In the genomic region with DNA sequence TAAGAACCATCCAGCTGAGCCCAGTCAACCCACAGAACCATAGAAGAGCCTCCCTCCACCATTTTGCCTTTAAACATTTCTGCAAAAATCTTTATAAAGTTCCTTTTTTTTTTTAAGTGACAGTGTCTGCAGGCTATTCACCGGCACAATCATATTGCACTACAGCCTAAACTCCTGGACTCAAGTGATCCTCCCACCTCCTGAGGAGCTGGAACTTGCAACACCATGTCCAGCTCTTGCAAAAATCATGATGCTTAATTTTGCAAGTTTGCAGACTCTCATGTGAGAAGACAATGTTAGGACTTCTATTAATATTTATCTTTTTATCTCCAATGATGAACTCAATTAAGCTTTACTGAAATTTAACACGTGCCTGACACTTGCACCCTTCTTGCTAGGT, we compare ENCODE assay signal across 23 cellular contexts.
A peak's percentile ranks its signal among the peaks of the same experiment; 100 is the strongest.
DNase-seq lines count a peak whose midpoint lies in the region; ATAC-seq and TF ChIP-seq lines count a peak whose summit lies in the region.
"Had no signal": no experiment of that assay in that cellular context is flagged by ENCODE, and none has a peak within 500 bp of the region (broad histone marks: within the 10 kb centered on the region; RNA-seq: fewer than 3 reads in every experiment).

No MANE protein-coding gene starts in this region.

- CTCF ChIA-PET in PC-3 (lab: Charles Lee), result no interaction called here
- CTCF ChIA-PET in A673 (lab: Charles Lee), result no interaction called here

- no peaks in the 10 kb centered on the region for H3K27me3 Mint-ChIP-seq in activated naive CD8-positive, alpha-beta T cell treated with anti-CD3 and anti-CD28 coated beads, Interleukin-2, amount 50 U/mL, for 24 hours
- no peaks in the 10 kb centered on the region for H3K27me3 Mint-ChIP-seq in activated naive CD8-positive, alpha-beta T cell treated with anti-CD3 and anti-CD28 coated beads for 36 hours
- H3K27me3 Mint-ChIP-seq: B cell; CD8-positive, alpha-beta memory T cell had no signal

- no peaks in the 10 kb centered on the region for H4K20me1 ChIP-seq in PC-3 (ENCODE audit: low read length)

- H3K9ac ChIP-seq in PC-3 (ENCODE audit: low read length), result no peak overlapping the region
- H3K9ac ChIP-seq: SK-N-SH had no signal

- no peak overlapping the region for H3K27ac ChIP-seq in HL-60 (replicated peaks)
- H3K27ac ChIP-seq in PC-3 (ENCODE audit: low read length), result peak overlapping the region; percentile 83
- H3K27ac ChIP-seq in aorta (ENCODE audit: low read depth in 1 of 2, low read length in 2 of 2), result no peak overlapping the region
- no peak overlapping the region for H3K27ac ChIP-seq in A673 (ENCODE audit: low read depth, low read length, poor library complexity, severe bottlenecking)
- H3K27ac ChIP-seq: A549, C4-2B, Peyer's patch had no signal

- POLR2A ChIA-PET in PC-3 (lab: Charles Lee; ENCODE audit: unreplicated experiment), result no interaction called here
- POLR2A ChIA-PET in A673 (lab: Charles Lee; ENCODE audit: low non-redundant PET), result interaction anchor here (0.6 kb wide), 1 partner anchor 9 kb away, joined by 4 read pairs; no protein-coding TSS in a partner anchor

- BruUV-seq in PC-3 (replicated peaks; lab: Mats Ljungman, UMichigan) (no TSS peak), A673 (replicated peaks; lab: Mats Ljungman, UMichigan) (no TSS peak)

- H3K4me2 ChIP-seq in PC-3 (ENCODE audit: low read length), result peak overlapping the region; percentile 70
- H3K4me2 ChIP-seq: A549, SK-N-SH had no signal

- peaks cover 60% of the 10 kb centered on the region for H3K4me1 Mint-ChIP-seq in activated naive CD8-positive, alpha-beta T cell treated with anti-CD3 and anti-CD28 coated beads, Interleukin-2, amount 50 U/mL, for 24 hours
- peaks cover 19% of the 10 kb centered on the region for H3K4me1 Mint-ChIP-seq in activated naive CD8-positive, alpha-beta T cell treated with anti-CD3 and anti-CD28 coated beads for 36 hours

- H3K27ac Mint-ChIP-seq in activated naive CD8-positive, alpha-beta T cell treated with anti-CD3 and anti-CD28 coated beads, Interleukin-2, amount 50 U/mL, for 24 hours, result peak overlapping the region; percentile 39
- no peak overlapping the region for H3K27ac Mint-ChIP-seq in activated naive CD8-positive, alpha-beta T cell treated with anti-CD3 and anti-CD28 coated beads for 36 hours
- H3K27ac Mint-ChIP-seq: B cell; T-helper 1 cell treated with Interleukin-12 subunit alpha and Interleukin-12 subunit beta and Interleukin-4 antibody, amounts not matched to agents 30 μg/mL and 1 μg/mL, for 36 hours had no signal

- no peaks in the 10 kb centered on the region for H3K79me2 ChIP-seq in PC-3 (ENCODE audit: low read length)

- no peak overlapping the region for H3K4me3 ChIP-seq in HL-60 (replicated peaks; ENCODE audit: insufficient read depth, low read length)
- H3K4me3 ChIP-seq in PC-3 (ENCODE audit: low read length), result no peak overlapping the region
- H3K4me3 ChIP-seq in fibroblast of villous mesenchyme (ENCODE audit: low read depth, low read length), result no peak overlapping the region
- H3K4me3 ChIP-seq in aorta (ENCODE audit: low read length in 2 of 2), result no peak overlapping the region
- H3K4me3 ChIP-seq in A673 (ENCODE audit: low read depth, low read length, poor library complexity, severe bottlenecking), result no peak overlapping the region
- H3K4me3 ChIP-seq: A549, Peyer's patch had no signal

- no peak for TF ChIP-seq CTCF in HL-60 (IDR thresholded peaks at IDR 0.05; ENCODE audit: insufficient read depth, low read length)
- no peak for TF ChIP-seq CTCF in PC-3 (conservative IDR thresholded peaks at IDR 0.05; ENCODE audit: low read depth, low read length)
- no peak for TF ChIP-seq CTCF in fibroblast of villous mesenchyme (IDR thresholded peaks at IDR 0.05; ENCODE audit: insufficient read depth, low read depth, low read length)
- TF ChIP-seq CTCF in A673 (conservative IDR thresholded peaks at IDR 0.05; ENCODE audit: low read depth, low read length), result no peak

- peaks cover 36% of the 10 kb centered on the region for H3K36me3 Mint-ChIP-seq in activated naive CD8-positive, alpha-beta T cell treated with anti-CD3 and anti-CD28 coated beads, Interleukin-2, amount 50 U/mL, for 24 hours (ENCODE audit: low read depth)
- peaks cover 23% of the 10 kb centered on the region for H3K36me3 Mint-ChIP-seq in activated naive CD8-positive, alpha-beta T cell treated with anti-CD3 and anti-CD28 coated beads for 36 hours

- no peaks in the 10 kb centered on the region for H3K27me3 ChIP-seq in HL-60 (ENCODE audit: insufficient read depth, poor library complexity, severe bottlenecking)
- H3K27me3 ChIP-seq in PC-3 (ENCODE audit: low read length), result no peaks in the 10 kb centered on the region
- H3K27me3 ChIP-seq in aorta (ENCODE audit: control insufficient read depth in 1 of 2, insufficient read depth in 2 of 2, low read length in 1 of 2), result no peaks in the 10 kb centered on the region
- no peaks in the 10 kb centered on the region for H3K27me3 ChIP-seq in A673 (replicated peaks; ENCODE audit: insufficient read depth, low read depth, low read length, poor library complexity)
- H3K27me3 ChIP-seq: Peyer's patch had no signal

- DNase-seq in activated naive CD8-positive, alpha-beta T cell treated with anti-CD3 and anti-CD28 coated beads, Interleukin-2, amount 50 U/mL, for 24 hours, result no peak
- DNase-seq in activated naive CD8-positive, alpha-beta T cell treated with anti-CD3 and anti-CD28 coated beads for 36 hours, result no peak
- DNase-seq in HL-60 (ENCODE audit: low read depth in 1 of 2, low spot score in 1 of 2), result peak; percentile 27 to 59
- DNase-seq in PC-3, result no peak
- DNase-seq in fibroblast of villous mesenchyme (ENCODE audit: low read depth), result peak; percentile 52
- no peak for DNase-seq in aorta
- DNase-seq in A673 (ENCODE audit: low spot score), result no peak
- DNase-seq: Calu3; CD8-positive, alpha-beta memory T cell; DMS79 treated with DMSO at 0.1 percent for 48 hours; Karpas-422; NCI-H1417 treated with DMSO at 0.1 percent for 48 hours; NCI-H187 treated with DMSO at 0.1 percent for 48 hours; NCI-H524 treated with DMSO at 0.1 percent for 48 hours; Peyer's patch; SK-N-SH; SW 1271 had no signal

- no peak for ATAC-seq in activated naive CD8-positive, alpha-beta T cell treated with anti-CD3 and anti-CD28 coated beads, Interleukin-2, amount 50 U/mL, for 24 hours
- no peak for ATAC-seq in PC-3
- no peak for ATAC-seq in aorta (ENCODE audit: low FRiP score)
- ATAC-seq in GM18858 (IDR thresholded peaks at IDR 0.05; ENCODE audit: unreplicated experiment), result no peak
- ATAC-seq: A549, HepG2 had no signal

- no peak overlapping the region for H3K4me3 Mint-ChIP-seq in activated naive CD8-positive, alpha-beta T cell treated with anti-CD3 and anti-CD28 coated beads, Interleukin-2, amount 50 U/mL, for 24 hours
- no peak overlapping the region for H3K4me3 Mint-ChIP-seq in activated naive CD8-positive, alpha-beta T cell treated with anti-CD3 and anti-CD28 coated beads for 36 hours
- H3K4me3 Mint-ChIP-seq: B cell; CD8-positive, alpha-beta memory T cell; T-helper 1 cell treated with Interleukin-12 subunit alpha and Interleukin-12 subunit beta and Interleukin-4 antibody, amounts not matched to agents 30 μg/mL and 1 μg/mL, for 36 hours had no signal

- no peaks in the 10 kb centered on the region for H3K36me3 ChIP-seq in PC-3 (ENCODE audit: low read depth, low read length)
- H3K36me3 ChIP-seq in aorta (ENCODE audit: control insufficient read depth in 1 of 2, insufficient read depth in 2 of 2, low read length in 1 of 2), result peaks cover 0 to 2% of the 10 kb centered on the region in 2 donors
- no peaks in the 10 kb centered on the region for H3K36me3 ChIP-seq in A673 (ENCODE audit: insufficient read depth, low read length, poor library complexity, severe bottlenecking)

- no peaks in the 10 kb centered on the region for H3K9me2 ChIP-seq in PC-3 (replicated peaks; ENCODE audit: low read length)
- H3K9me2 ChIP-seq: SK-N-SH had no signal

- 87 to 89% methylated on average over 2 of the region's 2 CpGs for WGBS in aorta, 2 donors

- H3K4me1 ChIP-seq in PC-3 (ENCODE audit: insufficient read depth, low read length) (peaks cover 41% of the 10 kb centered on the region), aorta (ENCODE audit: control insufficient read depth in 1 of 2, insufficient read depth in 2 of 2, low read length in 2 of 2) (no peaks in the 10 kb centered on the region), A673 (ENCODE audit: insufficient read depth, low read length, poor library complexity, severe bottlenecking) (peaks cover 43% of the 10 kb centered on the region)
- H3K4me1 ChIP-seq: Peyer's patch had no signal

- H3F3A ChIP-seq in PC-3 (ENCODE audit: low read length, unreplicated experiment), result peaks cover 4% of the 10 kb centered on the region

- H3K9me3 ChIP-seq in PC-3 (ENCODE audit: low read length) (no peaks in the 10 kb centered on the region), aorta (ENCODE audit: control insufficient read depth, low read length) (no peaks in the 10 kb centered on the region), A673 (ENCODE audit: low read depth, low read length, poor library complexity, severe bottlenecking) (no peaks in the 10 kb centered on the region)
- H3K9me3 ChIP-seq: A549, Peyer's patch, SK-N-SH had no signal

- intact Hi-C loops in PC-3 (cut with micrococcal nuclease), result no loop called here
- intact Hi-C loops in aorta (cut with DNase I), result no loop called here
- intact Hi-C loops in A673 (cut with micrococcal nuclease; ENCODE audit: unreplicated experiment), result no loop called here

- H3K9me3 Mint-ChIP-seq in activated naive CD8-positive, alpha-beta T cell treated with anti-CD3 and anti-CD28 coated beads, Interleukin-2, amount 50 U/mL, for 24 hours, result peaks cover 3% of the 10 kb centered on the region
- no peaks in the 10 kb centered on the region for H3K9me3 Mint-ChIP-seq in activated naive CD8-positive, alpha-beta T cell treated with anti-CD3 and anti-CD28 coated beads for 36 hours
- H3K9me3 Mint-ChIP-seq: T-helper 1 cell treated with Interleukin-12 subunit alpha and Interleukin-12 subunit beta and Interleukin-4 antibody, amounts not matched to agents 30 μg/mL and 1 μg/mL, for 36 hours had no signal

- H2AFZ ChIP-seq in PC-3 (ENCODE audit: low read length), result no peak overlapping the region

Comparison
In these comparisons a context has a peak if more than half of its experiments do, and no peak if none do; other contexts are left out.
1. DNase-seq: peak in HL-60 (2 of 2) and fibroblast of villous mesenchyme (single experiment); none in activated naive CD8-positive, alpha-beta T cell treated with anti-CD3 and anti-CD28 coated beads, Interleukin-2, amount 50 U/mL, for 24 hours (single experiment), activated naive CD8-positive, alpha-beta T cell treated with anti-CD3 and anti-CD28 coated beads for 36 hours (single experiment), PC-3 (single experiment), aorta (0 of 2) and A673 (single experiment).